In the genomic region with DNA sequence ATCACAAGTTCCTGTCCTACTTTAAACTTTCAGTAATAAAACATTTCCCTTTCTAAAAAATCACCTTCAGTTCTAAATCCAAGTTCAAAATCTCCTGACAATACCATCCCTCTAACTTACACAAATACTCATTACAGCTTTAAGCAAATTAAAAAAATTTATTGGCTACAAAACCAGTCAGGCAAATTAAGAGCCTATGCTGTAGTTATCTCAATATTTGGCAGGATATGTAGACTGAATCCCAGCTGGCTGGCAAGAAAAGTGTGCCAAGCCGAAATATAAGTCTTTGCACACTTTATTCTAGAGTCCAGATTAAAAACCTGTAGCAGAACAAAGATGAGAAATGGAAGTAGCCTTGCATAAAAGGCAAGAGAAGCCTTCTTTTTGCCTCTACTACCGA, we compare ENCODE assay signal across 1 cellular context.
TF ChIP-seq lines count a peak whose summit lies in the region.

No MANE protein-coding gene starts in this region.

TF ChIP-seq in WTC11, 78 proteins besides CTCF, POLR2A, EP300 and RAD21 (continued from another document):
- TF ChIP-seq, protein P1, sequence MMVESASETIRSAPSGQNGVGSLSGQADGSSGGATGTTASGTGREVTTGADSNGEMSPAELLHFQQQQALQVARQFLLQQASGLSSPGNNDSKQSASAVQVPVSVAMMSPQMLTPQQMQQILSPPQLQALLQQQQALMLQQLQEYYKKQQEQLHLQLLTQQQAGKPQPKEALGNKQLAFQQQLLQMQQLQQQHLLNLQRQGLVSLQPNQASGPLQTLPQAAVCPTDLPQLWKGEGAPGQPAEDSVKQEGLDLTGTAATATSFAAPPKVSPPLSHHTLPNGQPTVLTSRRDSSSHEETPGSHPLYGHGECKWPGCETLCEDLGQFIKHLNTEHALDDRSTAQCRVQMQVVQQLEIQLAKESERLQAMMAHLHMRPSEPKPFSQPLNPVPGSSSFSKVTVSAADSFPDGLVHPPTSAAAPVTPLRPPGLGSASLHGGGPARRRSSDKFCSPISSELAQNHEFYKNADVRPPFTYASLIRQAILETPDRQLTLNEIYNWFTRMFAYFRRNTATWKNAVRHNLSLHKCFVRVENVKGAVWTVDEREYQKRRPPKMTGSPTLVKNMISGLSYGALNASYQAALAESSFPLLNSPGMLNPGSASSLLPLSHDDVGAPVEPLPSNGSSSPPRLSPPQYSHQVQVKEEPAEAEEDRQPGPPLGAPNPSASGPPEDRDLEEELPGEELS (CRISPR knock-in tag; IDR thresholded peaks at IDR 0.05): no peak
- no peak for TF ChIP-seq CREM (CRISPR knock-in tag; IDR thresholded peaks at IDR 0.05)
- TF ChIP-seq, protein P2, sequence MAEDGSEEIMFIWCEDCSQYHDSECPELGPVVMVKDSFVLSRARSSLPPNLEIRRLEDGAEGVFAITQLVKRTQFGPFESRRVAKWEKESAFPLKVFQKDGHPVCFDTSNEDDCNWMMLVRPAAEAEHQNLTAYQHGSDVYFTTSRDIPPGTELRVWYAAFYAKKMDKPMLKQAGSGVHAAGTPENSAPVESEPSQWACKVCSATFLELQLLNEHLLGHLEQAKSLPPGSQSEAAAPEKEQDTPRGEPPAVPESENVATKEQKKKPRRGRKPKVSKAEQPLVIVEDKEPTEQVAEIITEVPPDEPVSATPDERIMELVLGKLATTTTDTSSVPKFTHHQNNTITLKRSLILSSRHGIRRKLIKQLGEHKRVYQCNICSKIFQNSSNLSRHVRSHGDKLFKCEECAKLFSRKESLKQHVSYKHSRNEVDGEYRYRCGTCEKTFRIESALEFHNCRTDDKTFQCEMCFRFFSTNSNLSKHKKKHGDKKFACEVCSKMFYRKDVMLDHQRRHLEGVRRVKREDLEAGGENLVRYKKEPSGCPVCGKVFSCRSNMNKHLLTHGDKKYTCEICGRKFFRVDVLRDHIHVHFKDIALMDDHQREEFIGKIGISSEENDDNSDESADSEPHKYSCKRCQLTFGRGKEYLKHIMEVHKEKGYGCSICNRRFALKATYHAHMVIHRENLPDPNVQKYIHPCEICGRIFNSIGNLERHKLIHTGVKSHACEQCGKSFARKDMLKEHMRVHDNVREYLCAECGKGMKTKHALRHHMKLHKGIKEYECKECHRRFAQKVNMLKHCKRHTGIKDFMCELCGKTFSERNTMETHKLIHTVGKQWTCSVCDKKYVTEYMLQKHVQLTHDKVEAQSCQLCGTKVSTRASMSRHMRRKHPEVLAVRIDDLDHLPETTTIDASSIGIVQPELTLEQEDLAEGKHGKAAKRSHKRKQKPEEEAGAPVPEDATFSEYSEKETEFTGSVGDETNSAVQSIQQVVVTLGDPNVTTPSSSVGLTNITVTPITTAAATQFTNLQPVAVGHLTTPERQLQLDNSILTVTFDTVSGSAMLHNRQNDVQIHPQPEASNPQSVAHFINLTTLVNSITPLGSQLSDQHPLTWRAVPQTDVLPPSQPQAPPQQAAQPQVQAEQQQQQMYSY (CRISPR knock-in tag; IDR thresholded peaks at IDR 0.05): no peak
- TF ChIP-seq, protein P3, sequence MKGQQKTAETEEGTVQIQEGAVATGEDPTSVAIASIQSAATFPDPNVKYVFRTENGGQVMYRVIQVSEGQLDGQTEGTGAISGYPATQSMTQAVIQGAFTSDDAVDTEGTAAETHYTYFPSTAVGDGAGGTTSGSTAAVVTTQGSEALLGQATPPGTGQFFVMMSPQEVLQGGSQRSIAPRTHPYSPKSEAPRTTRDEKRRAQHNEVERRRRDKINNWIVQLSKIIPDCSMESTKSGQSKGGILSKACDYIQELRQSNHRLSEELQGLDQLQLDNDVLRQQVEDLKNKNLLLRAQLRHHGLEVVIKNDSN (CRISPR knock-in tag; IDR thresholded peaks at IDR 0.05): no peak
- no peak for TF ChIP-seq SMAD4 (CRISPR knock-in tag; IDR thresholded peaks at IDR 0.05)
- TF ChIP-seq FOXK1 (CRISPR knock-in tag; IDR thresholded peaks at IDR 0.05): no peak
- TF ChIP-seq ZNF317 (CRISPR knock-in tag; IDR thresholded peaks at IDR 0.05; ENCODE audit: borderline replicate concordance, low read depth): no peak
- no peak for TF ChIP-seq RELA (CRISPR knock-in tag; IDR thresholded peaks at IDR 0.05; ENCODE audit: borderline replicate concordance)
- TF ChIP-seq, protein P4, sequence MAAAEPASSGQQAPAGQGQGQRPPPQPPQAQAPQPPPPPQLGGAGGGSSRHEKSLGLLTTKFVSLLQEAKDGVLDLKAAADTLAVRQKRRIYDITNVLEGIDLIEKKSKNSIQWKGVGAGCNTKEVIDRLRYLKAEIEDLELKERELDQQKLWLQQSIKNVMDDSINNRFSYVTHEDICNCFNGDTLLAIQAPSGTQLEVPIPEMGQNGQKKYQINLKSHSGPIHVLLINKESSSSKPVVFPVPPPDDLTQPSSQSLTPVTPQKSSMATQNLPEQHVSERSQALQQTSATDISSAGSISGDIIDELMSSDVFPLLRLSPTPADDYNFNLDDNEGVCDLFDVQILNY (CRISPR knock-in tag; IDR thresholded peaks at IDR 0.05): no peak
- TF ChIP-seq, protein P5, sequence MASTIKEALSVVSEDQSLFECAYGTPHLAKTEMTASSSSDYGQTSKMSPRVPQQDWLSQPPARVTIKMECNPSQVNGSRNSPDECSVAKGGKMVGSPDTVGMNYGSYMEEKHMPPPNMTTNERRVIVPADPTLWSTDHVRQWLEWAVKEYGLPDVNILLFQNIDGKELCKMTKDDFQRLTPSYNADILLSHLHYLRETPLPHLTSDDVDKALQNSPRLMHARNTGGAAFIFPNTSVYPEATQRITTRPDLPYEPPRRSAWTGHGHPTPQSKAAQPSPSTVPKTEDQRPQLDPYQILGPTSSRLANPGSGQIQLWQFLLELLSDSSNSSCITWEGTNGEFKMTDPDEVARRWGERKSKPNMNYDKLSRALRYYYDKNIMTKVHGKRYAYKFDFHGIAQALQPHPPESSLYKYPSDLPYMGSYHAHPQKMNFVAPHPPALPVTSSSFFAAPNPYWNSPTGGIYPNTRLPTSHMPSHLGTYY (CRISPR knock-in tag; IDR thresholded peaks at IDR 0.05): no peak
TF ChIP-seq in WTC11: peak in this region for 0.
